ENCODE assay signal across 8 cellular contexts in the genomic region with DNA sequence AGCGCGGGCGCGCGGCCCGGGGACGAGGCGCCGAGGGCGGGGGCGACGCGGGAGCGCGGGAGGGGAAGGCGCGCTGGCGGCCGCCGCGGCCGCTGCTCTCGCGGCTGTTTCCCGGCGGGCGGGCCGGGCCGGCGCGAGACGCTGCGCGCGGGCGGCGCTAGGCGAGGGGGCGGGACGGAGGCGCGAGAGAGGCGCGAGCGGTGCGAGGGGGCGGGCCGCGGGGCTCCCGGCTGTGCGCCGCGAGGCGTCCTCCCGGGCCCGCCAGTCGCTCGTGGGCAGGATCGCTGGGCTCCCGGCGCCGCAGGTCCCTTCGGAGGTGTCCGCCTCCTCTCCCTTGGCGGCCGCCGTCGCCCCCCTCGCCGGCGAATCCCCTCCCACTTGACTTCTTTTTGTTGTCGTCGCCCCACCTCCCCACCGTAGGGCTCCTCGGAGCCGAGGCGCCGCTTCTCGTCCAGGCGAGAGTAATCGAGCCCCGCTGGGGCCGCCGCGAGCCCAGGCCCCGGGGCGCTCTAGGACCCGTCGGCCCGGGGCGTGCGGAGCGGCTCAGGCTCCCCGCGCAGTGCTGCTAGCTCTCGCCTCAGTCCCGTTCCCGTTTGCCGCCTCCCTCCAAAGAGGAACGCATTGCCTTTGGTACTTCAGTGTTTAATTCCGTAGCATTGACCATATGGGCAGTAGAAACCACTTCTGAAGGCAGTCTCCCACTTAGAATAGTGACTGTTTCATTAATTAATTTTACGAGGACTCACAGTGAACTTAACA. TPM values are rescaled to one million over a fixed set of nuclear protein-coding genes. Genes with fewer than 3 reads are reported as not detected.
A peak's percentile ranks its signal among the peaks of the same experiment; 100 is the strongest.
DNase-seq lines count a peak whose midpoint lies in the region; ATAC-seq and TF ChIP-seq lines count a peak whose summit lies in the region.

A gene (minus strand): TSS at position 110 of the 759 bp plus-strand sequence. CDS start 330 bp downstream, outside the sequence.

- H3K36me3 ChIP-seq in GM06990 (ENCODE audit: control insufficient read depth, insufficient read depth, low read length) (no peaks in the 10 kb centered on the region), osteoblast (ENCODE audit: insufficient read depth, low read length) (no peaks in the 10 kb centered on the region), testis (ENCODE audit: low read depth, missing control alignments) (no peaks in the 10 kb centered on the region)

- H3K27ac Mint-ChIP-seq in activated naive CD4-positive, alpha-beta T cell treated with anti-CD3 and anti-CD28 coated beads, Interleukin-2, amount 50 U/mL, for 24 hours = peak within 1 kb of the TSS; percentile 99

- H3K4me1 ChIP-seq in osteoblast (ENCODE audit: insufficient read depth, low read length) = peaks cover 26% of the 10 kb centered on the region
- H3K4me1 ChIP-seq in testis = peaks cover 6% of the 10 kb centered on the region

- peaks cover 57% of the 10 kb centered on the region for H3K4me1 Mint-ChIP-seq in activated naive CD4-positive, alpha-beta T cell treated with anti-CD3 and anti-CD28 coated beads, Interleukin-2, amount 50 U/mL, for 24 hours

- peak; percentile 92 for ATAC-seq in SK-N-SH treated with all-trans-retinoic acid at 6 μM for 48 hours

- intact Hi-C loops in testis (cut with DNase I; ENCODE audit: low total_unique reads) = no loop called here

- peak; percentile 93 for DNase-seq in GM06990 (ENCODE audit: extremely low read depth, insufficient read length)
- DNase-seq in HFF-Myc (ENCODE audit: extremely low read depth, low read depth) = no peak
- peak; percentile 92 for DNase-seq in NAMALWA (ENCODE audit: low spot score)
- no peak for DNase-seq in glomerular endothelial cell (ENCODE audit: extremely low read depth, low read depth, low spot score)
- DNase-seq in osteoblast (ENCODE audit: insufficient read length, low spot score, missing footprints) = peak; percentile 98
- DNase-seq in testis = peak; percentile 90

- H3K4me3 Mint-ChIP-seq in activated naive CD4-positive, alpha-beta T cell treated with anti-CD3 and anti-CD28 coated beads, Interleukin-2, amount 50 U/mL, for 24 hours = peak within 1 kb of the TSS; percentile 98

- H3K79me2 ChIP-seq in osteoblast (ENCODE audit: insufficient read depth, low read length) = peaks cover 41% of the 10 kb centered on the region

- WGBS in testis, 2 donors = 0% methylated on average over 26 to 78 of the region's 102 CpGs

- H3K27ac ChIP-seq in osteoblast (ENCODE audit: low read depth, low read length) (peak within 1 kb of the TSS; percentile 88), testis (peak within 1 kb of the TSS; percentile 94 to 98)

- H2AFZ ChIP-seq in osteoblast (ENCODE audit: low read length) = peak within 1 kb of the TSS; percentile 88

- H3K36me3 Mint-ChIP-seq in activated naive CD4-positive, alpha-beta T cell treated with anti-CD3 and anti-CD28 coated beads, Interleukin-2, amount 50 U/mL, for 24 hours = peaks cover 9% of the 10 kb centered on the region

- H3K4me3 ChIP-seq in GM06990 (replicated peaks; ENCODE audit: low read depth, low read length) (peak within 1 kb of the TSS; percentile 74), HFF-Myc (replicated peaks; ENCODE audit: low read depth, low read length) (peak within 1 kb of the TSS; percentile 92), osteoblast (ENCODE audit: insufficient read depth, low read length) (peak within 1 kb of the TSS; percentile 92), testis (peak within 1 kb of the TSS; percentile 86 to 93)

- peaks cover 32% of the 10 kb centered on the region for H4K20me1 ChIP-seq in osteoblast (ENCODE audit: insufficient read depth, low read length)

- no peaks in the 10 kb centered on the region for H3K27me3 Mint-ChIP-seq in activated naive CD4-positive, alpha-beta T cell treated with anti-CD3 and anti-CD28 coated beads, Interleukin-2, amount 50 U/mL, for 24 hours

- H3K9me3 ChIP-seq in osteoblast (ENCODE audit: low read depth, low read length) (no peaks in the 10 kb centered on the region), testis (no peaks in the 10 kb centered on the region)

- H3K4me2 ChIP-seq in osteoblast (ENCODE audit: insufficient read depth, low read length) = peak within 1 kb of the TSS; percentile 96

- TF ChIP-seq CTCF in GM06990 (IDR thresholded peaks at IDR 0.05; ENCODE audit: insufficient read depth, low read length, poor library complexity, severe bottlenecking) (no peak), HFF-Myc (IDR thresholded peaks at IDR 0.05; ENCODE audit: low read depth, low read length, missing control alignments) (no peak), osteoblast (IDR thresholded peaks at IDR 0.05; ENCODE audit: extremely low read depth, low read depth, low read length) (no peak), testis (IDR thresholded peaks at IDR 0.05) (no peak)

- TF ChIP-seq POLR2A in testis (IDR thresholded peaks at IDR 0.05) = no peak

- H3K27me3 ChIP-seq in GM06990 (replicated peaks; ENCODE audit: control insufficient read depth, insufficient read depth, low read length) = no peaks in the 10 kb centered on the region
- H3K27me3 ChIP-seq in osteoblast (ENCODE audit: insufficient read depth, low read length) = no peaks in the 10 kb centered on the region
- H3K27me3 ChIP-seq in testis = no peaks in the 10 kb centered on the region

- no peaks in the 10 kb centered on the region for H3K9me3 Mint-ChIP-seq in activated naive CD4-positive, alpha-beta T cell treated with anti-CD3 and anti-CD28 coated beads, Interleukin-2, amount 50 U/mL, for 24 hours

TF ChIP-seq in SK-N-SH treated with all-trans-retinoic acid at 6 μM for 48 hours, 23 proteins besides CTCF, POLR2A, EP300 and RAD21:
- TF ChIP-seq ZFP30 (CRISPR knock-in tag; IDR thresholded peaks at IDR 0.05) (no peak), ZNF8 (CRISPR knock-in tag; IDR thresholded peaks at IDR 0.05) (peak; percentile 9; the same call in 1 of the 2 replicates)
- TF ChIP-seq, protein P1, sequence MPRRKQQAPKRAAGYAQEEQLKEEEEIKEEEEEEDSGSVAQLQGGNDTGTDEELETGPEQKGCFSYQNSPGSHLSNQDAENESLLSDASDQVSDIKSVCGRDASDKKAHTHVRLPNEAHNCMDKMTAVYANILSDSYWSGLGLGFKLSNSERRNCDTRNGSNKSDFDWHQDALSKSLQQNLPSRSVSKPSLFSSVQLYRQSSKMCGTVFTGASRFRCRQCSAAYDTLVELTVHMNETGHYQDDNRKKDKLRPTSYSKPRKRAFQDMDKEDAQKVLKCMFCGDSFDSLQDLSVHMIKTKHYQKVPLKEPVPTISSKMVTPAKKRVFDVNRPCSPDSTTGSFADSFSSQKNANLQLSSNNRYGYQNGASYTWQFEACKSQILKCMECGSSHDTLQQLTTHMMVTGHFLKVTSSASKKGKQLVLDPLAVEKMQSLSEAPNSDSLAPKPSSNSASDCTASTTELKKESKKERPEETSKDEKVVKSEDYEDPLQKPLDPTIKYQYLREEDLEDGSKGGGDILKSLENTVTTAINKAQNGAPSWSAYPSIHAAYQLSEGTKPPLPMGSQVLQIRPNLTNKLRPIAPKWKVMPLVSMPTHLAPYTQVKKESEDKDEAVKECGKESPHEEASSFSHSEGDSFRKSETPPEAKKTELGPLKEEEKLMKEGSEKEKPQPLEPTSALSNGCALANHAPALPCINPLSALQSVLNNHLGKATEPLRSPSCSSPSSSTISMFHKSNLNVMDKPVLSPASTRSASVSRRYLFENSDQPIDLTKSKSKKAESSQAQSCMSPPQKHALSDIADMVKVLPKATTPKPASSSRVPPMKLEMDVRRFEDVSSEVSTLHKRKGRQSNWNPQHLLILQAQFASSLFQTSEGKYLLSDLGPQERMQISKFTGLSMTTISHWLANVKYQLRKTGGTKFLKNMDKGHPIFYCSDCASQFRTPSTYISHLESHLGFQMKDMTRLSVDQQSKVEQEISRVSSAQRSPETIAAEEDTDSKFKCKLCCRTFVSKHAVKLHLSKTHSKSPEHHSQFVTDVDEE (CRISPR knock-in tag; IDR thresholded peaks at IDR 0.05) = peak; percentile 58
- TF ChIP-seq, protein P2, sequence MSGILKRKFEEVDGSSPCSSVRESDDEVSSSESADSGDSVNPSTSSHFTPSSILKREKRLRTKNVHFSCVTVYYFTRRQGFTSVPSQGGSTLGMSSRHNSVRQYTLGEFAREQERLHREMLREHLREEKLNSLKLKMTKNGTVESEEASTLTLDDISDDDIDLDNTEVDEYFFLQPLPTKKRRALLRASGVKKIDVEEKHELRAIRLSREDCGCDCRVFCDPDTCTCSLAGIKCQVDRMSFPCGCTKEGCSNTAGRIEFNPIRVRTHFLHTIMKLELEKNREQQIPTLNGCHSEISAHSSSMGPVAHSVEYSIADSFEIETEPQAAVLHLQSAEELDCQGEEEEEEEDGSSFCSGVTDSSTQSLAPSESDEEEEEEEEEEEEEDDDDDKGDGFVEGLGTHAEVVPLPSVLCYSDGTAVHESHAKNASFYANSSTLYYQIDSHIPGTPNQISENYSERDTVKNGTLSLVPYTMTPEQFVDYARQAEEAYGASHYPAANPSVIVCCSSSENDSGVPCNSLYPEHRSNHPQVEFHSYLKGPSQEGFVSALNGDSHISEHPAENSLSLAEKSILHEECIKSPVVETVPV (CRISPR knock-in tag; IDR thresholded peaks at IDR 0.05) = no peak

RNA-seq across cellular contexts. Expression of the gene that starts here (rescaled TPM):
- 26.5 and 29.8 TPM in 2 replicates for total RNA-seq in glomerular endothelial cell
- total RNA-seq in osteoblast = 53.9 and 55.1 TPM in 2 replicates
- 100 to 1,000 TPM; 114 to 131 TPM for total RNA-seq in testis
- polyA plus RNA-seq in testis (ENCODE audit: insufficient read depth, low read depth, low replicate concordance) = 265 TPM

Comparison
In these comparisons a context has a peak if more than half of its experiments do, and no peak if none do; other contexts are left out.
1. DNase-seq: peak in GM06990 (single experiment), NAMALWA (single experiment), osteoblast (single experiment) and testis (single experiment); none in HFF-Myc (single experiment) and glomerular endothelial cell (single experiment).
2. Peak in every context shown above with its lines, with median percentiles within 50 percentile points of each other: H3K4me3 ChIP-seq.